ENCODE assay signal across 23 cellular contexts in the genomic region with DNA sequence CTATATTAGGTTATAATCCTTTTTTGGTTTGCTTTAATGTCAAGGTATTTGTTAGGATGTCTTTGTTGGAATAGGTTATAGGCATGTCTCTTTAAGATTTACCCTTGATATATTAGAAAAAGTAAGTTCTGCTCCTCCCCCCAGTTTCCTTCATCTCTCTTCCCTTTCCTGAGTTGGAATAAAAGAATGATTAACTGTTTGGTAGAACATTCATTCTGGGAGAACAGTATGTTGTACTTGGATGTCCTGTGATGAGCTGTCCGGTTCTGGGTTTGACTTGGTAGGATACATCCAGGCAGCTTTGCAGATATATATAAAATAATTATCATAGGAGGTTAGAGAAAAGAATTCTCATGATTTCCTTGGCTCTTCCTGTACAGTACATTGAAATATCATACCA.
DNase-seq lines count a peak whose midpoint lies in the region; ATAC-seq and TF ChIP-seq lines count a peak whose summit lies in the region.
"Had no signal": no experiment of that assay in that cellular context is flagged by ENCODE, and none has a peak within 500 bp of the region (broad histone marks: within the 10 kb centered on the region; RNA-seq: fewer than 3 reads in every experiment).

No MANE protein-coding gene starts in this region.

- H3K4me1 ChIP-seq in hepatocyte (ENCODE audit: insufficient read depth) (no peaks in the 10 kb centered on the region), ascending aorta (no peaks in the 10 kb centered on the region)

- no peaks in the 10 kb centered on the region for H4K20me1 ChIP-seq in hepatocyte (ENCODE audit: insufficient read depth, poor library complexity, severe bottlenecking)
- H4K20me1 ChIP-seq: BLaER1 treated with 17β-estradiol and CSF1 and Interleukin-3, amounts not matched to agents 10 nM and 100 nM had no signal

- WGBS in hepatocyte (ENCODE audit: low lambda C conversion rate, missing lambda C conversion rate) = 97% methylated on average over 1 of the region's 1 CpG

- H3K36me3 ChIP-seq in WERI-Rb-1 (no peaks in the 10 kb centered on the region), hepatocyte (replicated peaks; ENCODE audit: insufficient read depth, low read depth) (no peaks in the 10 kb centered on the region), ascending aorta (no peaks in the 10 kb centered on the region)
- H3K36me3 ChIP-seq: BLaER1 treated with 17β-estradiol and CSF1 and Interleukin-3, amounts not matched to agents 10 nM and 100 nM had no signal

- no peak overlapping the region for H3K4me2 ChIP-seq in hepatocyte
- H3K4me2 ChIP-seq: BLaER1 treated with 17β-estradiol and CSF1 and Interleukin-3, amounts not matched to agents 10 nM and 100 nM had no signal

- TF ChIP-seq CTCF in C4-2B (conservative IDR thresholded peaks at IDR 0.05) (no peak), WERI-Rb-1 (IDR thresholded peaks at IDR 0.05; ENCODE audit: low read depth, low read length) (no peak), hepatocyte (IDR thresholded peaks at IDR 0.05; ENCODE audit: poor library complexity) (no peak), ascending aorta (IDR thresholded peaks at IDR 0.05) (no peak)

- no peaks in the 10 kb centered on the region for H3K79me2 ChIP-seq in hepatocyte

- H3K4me3 ChIP-seq in WERI-Rb-1 (ENCODE audit: low read depth, low read length) = no peak overlapping the region
- H3K4me3 ChIP-seq in hepatocyte = no peak overlapping the region
- no peak overlapping the region for H3K4me3 ChIP-seq in ascending aorta
- H3K4me3 ChIP-seq: BLaER1 treated with 17β-estradiol and CSF1 and Interleukin-3, amounts not matched to agents 10 nM and 100 nM; GM12878 had no signal

- H3K9me3 ChIP-seq in WERI-Rb-1 (ENCODE audit: severe bottlenecking) (no peaks in the 10 kb centered on the region), hepatocyte (ENCODE audit: low read depth) (no peaks in the 10 kb centered on the region), ascending aorta (no peaks in the 10 kb centered on the region)
- H3K9me3 ChIP-seq: BLaER1 treated with 17β-estradiol and CSF1 and Interleukin-3, amounts not matched to agents 10 nM and 100 nM had no signal

- no peak overlapping the region for H2AFZ ChIP-seq in hepatocyte

- intact Hi-C loops in ascending aorta (cut with DNase I) = no loop called here

- H3K9me2 ChIP-seq in hepatocyte (replicated peaks; ENCODE audit: insufficient read depth) = no peaks in the 10 kb centered on the region

- peak overlapping the region; percentile 14; the same call in 1 of the 2 replicates for H3K27ac ChIP-seq in C4-2B
- H3K27ac ChIP-seq in WERI-Rb-1 = peak overlapping the region; percentile 7
- no peak overlapping the region for H3K27ac ChIP-seq in hepatocyte
- H3K27ac ChIP-seq in ascending aorta = no peak overlapping the region
- H3K27ac ChIP-seq: BLaER1 treated with 17β-estradiol and CSF1 and Interleukin-3, amounts not matched to agents 10 nM and 100 nM had no signal

- no peak for ATAC-seq in HG02852 (IDR thresholded peaks at IDR 0.05; ENCODE audit: unreplicated experiment)
- ATAC-seq: GM12878 had no signal

- no peaks in the 10 kb centered on the region for H3K27me3 ChIP-seq in WERI-Rb-1 (ENCODE audit: insufficient read depth, low read depth, severe bottlenecking)
- no peaks in the 10 kb centered on the region for H3K27me3 ChIP-seq in hepatocyte
- H3K27me3 ChIP-seq in ascending aorta = no peaks in the 10 kb centered on the region
- H3K27me3 ChIP-seq: BLaER1 treated with 17β-estradiol and CSF1 and Interleukin-3, amounts not matched to agents 10 nM and 100 nM had no signal

- DNase-seq in WERI-Rb-1 (no peak), kidney glomerular epithelial cell (lab: John Stamatoyannopoulos, UW) (peak; percentile 18), renal cortical epithelial cell (ENCODE audit: low read depth) (peak; percentile 79), HuH-7.5 (ENCODE audit: low spot score) (no peak), hepatocyte (ENCODE audit: low spot score) (no peak), ascending aorta (ENCODE audit: low spot score in 2 of 2) (no peak)
- DNase-seq: 8988T; AML-193; CD4-positive, alpha-beta memory T cell; CD4-positive, CD25-positive, alpha-beta regulatory T cell; CD8-positive, alpha-beta memory T cell; COR-L47; DMS 273 treated with DMSO at 0.1 percent for 48 hours; DMS153; DMS53; DMS79; DND-41; EL; GDM1 had no signal

Comparison
In these comparisons a context has a peak if more than half of its experiments do, and no peak if none do; other contexts are left out.
1. H3K27ac ChIP-seq: peak in C4-2B (single experiment) and WERI-Rb-1 (single experiment); none in hepatocyte (single experiment) and ascending aorta (0 of 2).
2. DNase-seq: peak in kidney glomerular epithelial cell (single experiment) and renal cortical epithelial cell (single experiment); none in WERI-Rb-1 (single experiment), HuH-7.5 (single experiment), hepatocyte (single experiment) and ascending aorta (0 of 2).